In the genomic region with DNA sequence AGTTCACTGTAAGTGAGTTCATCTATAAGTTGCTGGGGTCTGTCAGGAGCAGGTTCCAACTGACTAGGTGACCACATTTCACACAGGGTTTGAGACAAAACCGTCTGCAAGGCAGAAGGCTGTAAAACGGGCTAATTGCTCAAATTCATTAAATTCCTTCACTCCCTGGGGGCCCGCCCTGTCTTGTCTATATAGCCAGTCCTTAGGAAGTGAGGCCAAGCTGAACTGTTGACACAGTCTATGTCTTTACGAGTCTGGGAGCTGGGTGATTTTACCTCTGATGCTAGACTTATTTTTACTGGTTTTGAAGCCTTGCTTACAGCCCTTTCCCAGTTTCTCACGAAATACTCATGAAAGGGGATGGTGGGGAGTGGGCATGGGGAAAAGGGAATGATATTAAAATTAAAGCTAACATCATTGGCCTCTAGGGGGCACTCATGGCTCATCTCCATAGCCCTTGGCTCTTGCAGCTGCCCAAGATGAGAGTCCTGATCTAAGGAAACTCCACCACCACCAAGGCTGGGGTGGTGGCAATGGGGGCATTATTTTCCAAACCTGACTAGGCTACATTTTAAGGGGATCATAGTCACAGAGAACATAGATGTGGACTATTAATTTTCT, we compare ENCODE assay signal across 9 cellular contexts. TPM values are rescaled to one million over a fixed set of nuclear protein-coding genes. Genes with fewer than 3 reads are reported as not detected.
DNase-seq lines count a peak whose midpoint lies in the region; ATAC-seq and TF ChIP-seq lines count a peak whose summit lies in the region.
"Not testable (repeated sequence)": the region's sequence is repeated elsewhere in the genome, so short reads cannot be mapped to it uniquely, and the experiment has no call there.
"Had no signal": no experiment of that assay in that cellular context is flagged by ENCODE, and none has a peak within 500 bp of the region (broad histone marks: within the 10 kb centered on the region; RNA-seq: fewer than 3 reads in every experiment).

No MANE protein-coding gene starts in this region.

- not testable (repeated sequence) for H3K9ac ChIP-seq in liver (ENCODE audit: low read depth in 1 of 2, low read length in 2 of 2)

- H3K27ac ChIP-seq in CD4-positive, alpha-beta T cell (ENCODE audit: low read depth, low read length); RWPE2 (ENCODE audit: poor library complexity, severe bottlenecking); liver (ENCODE audit: low read depth in 1 of 2, low read length in 2 of 2): not testable (repeated sequence)

- H3K4me1 ChIP-seq in RWPE2 (ENCODE audit: insufficient read depth, poor library complexity, severe bottlenecking); liver (ENCODE audit: control insufficient read depth in 4 of 4, insufficient read depth in 4 of 4, low read length in 3 of 4): not testable (repeated sequence)

- H3K36me3 ChIP-seq in H7 (replicated peaks; ENCODE audit: control insufficient read depth, insufficient read depth, low read length); RWPE2 (ENCODE audit: low read depth); liver (ENCODE audit: control insufficient read depth in 4 of 4, insufficient read depth in 3 of 4, low read depth in 1 of 4, low read length in 3 of 4): not testable (repeated sequence)

- not testable (repeated sequence) for H3K4me3 ChIP-seq in H7 (ENCODE audit: insufficient read depth, low read depth, low read length); RWPE2 (ENCODE audit: severe bottlenecking); fibroblast of mammary gland (ENCODE audit: control insufficient read depth, low read depth, low read length); liver (ENCODE audit: low read depth in 1 of 3, low read length in 3 of 3)

- TF ChIP-seq CTCF in CD4-positive, alpha-beta T cell (IDR thresholded peaks at IDR 0.05), result peak; percentile 29
- peak; percentile 44 for TF ChIP-seq CTCF in RWPE2 (IDR thresholded peaks at IDR 0.05; ENCODE audit: poor library complexity, severe bottlenecking)
- peak; percentile 46 for TF ChIP-seq CTCF in fibroblast of mammary gland (conservative IDR thresholded peaks at IDR 0.05; ENCODE audit: control insufficient read depth, insufficient read depth, low read depth, low read length)
- peak; percentile 54 for TF ChIP-seq CTCF in liver (IDR thresholded peaks at IDR 0.05; ENCODE audit: low read depth, low read length, missing input control)

- 27% methylated on average over 5 of the region's 5 CpGs for WGBS in liver

- not testable (repeated sequence) for ATAC-seq in CD4-positive, alpha-beta T cell (ENCODE audit: poor library complexity)
- ATAC-seq in RWPE2 (ENCODE audit: low read depth), result 0 out of 3 replicates have a peak, but pooled peaks have one; percentile 35
- ATAC-seq in activated naive CD8-positive, alpha-beta T cell treated with anti-CD3 and anti-CD28 coated beads, Interleukin-2, amount 10 ng/mL, durations not matched to agents 7 days and 5 days (ENCODE audit: low read depth), result peak; percentile 39

- H3K4me3 Mint-ChIP-seq in CD4-positive, alpha-beta T cell; activated naive CD8-positive, alpha-beta T cell treated with anti-CD3 and anti-CD28 coated beads, Interleukin-2, amount 10 ng/mL, durations not matched to agents 7 days and 5 days: not testable (repeated sequence)

- not testable (repeated sequence) for DNase-seq in CD4-positive, alpha-beta T cell; RWPE2 (ENCODE audit: low spot score); activated naive CD8-positive, alpha-beta T cell treated with anti-CD3 and anti-CD28 coated beads, Interleukin-2, amount 10 ng/mL, durations not matched to agents 7 days and 5 days
- DNase-seq in H7, result peak; percentile 37
- DNase-seq in NCI-H1694 (lab: John Stamatoyannopoulos, UW), result peak; percentile 65
- peak; percentile 28 for DNase-seq in fibroblast of mammary gland (ENCODE audit: low read depth)
- DNase-seq in stimulated activated CD4-positive, alpha-beta T cell treated with anti-CD3 and anti-CD28 coated beads, Interleukin-15, amount 100 ng/mL, for 24 hours, result peak; percentile 48

- H3K9me3 Mint-ChIP-seq in CD4-positive, alpha-beta T cell; activated naive CD8-positive, alpha-beta T cell treated with anti-CD3 and anti-CD28 coated beads, Interleukin-2, amount 10 ng/mL, durations not matched to agents 7 days and 5 days: not testable (repeated sequence)

- CTCF ChIA-PET in CD4-positive, alpha-beta T cell (lab: Charles Lee), result not testable (repeated sequence)

- intact Hi-C loops in CD4-positive, alpha-beta T cell (cut with DNase I, micrococcal nuclease), result not testable (repeated sequence)

- H3K36me3 Mint-ChIP-seq in CD4-positive, alpha-beta T cell (ENCODE audit: low read depth); activated naive CD8-positive, alpha-beta T cell treated with anti-CD3 and anti-CD28 coated beads, Interleukin-2, amount 10 ng/mL, durations not matched to agents 7 days and 5 days: not testable (repeated sequence)

- not testable (repeated sequence) for H3K27me3 ChIP-seq in CD4-positive, alpha-beta T cell (ENCODE audit: control insufficient read depth, insufficient read depth, low read length); H7 (ENCODE audit: control insufficient read depth, insufficient read depth, low read length); RWPE2 (ENCODE audit: insufficient read depth, poor library complexity, severe bottlenecking); liver (ENCODE audit: control insufficient read depth in 4 of 4, insufficient read depth in 4 of 4, low read length in 3 of 4)

- H3K27me3 Mint-ChIP-seq in CD4-positive, alpha-beta T cell, result not testable (repeated sequence)
- H3K27me3 Mint-ChIP-seq in activated naive CD8-positive, alpha-beta T cell treated with anti-CD3 and anti-CD28 coated beads, Interleukin-2, amount 10 ng/mL, durations not matched to agents 7 days and 5 days, result peaks cover 11% of the 10 kb centered on the region

- POLR2A ChIA-PET in CD4-positive, alpha-beta T cell (lab: Charles Lee); activated naive CD8-positive, alpha-beta T cell treated with anti-CD3 and anti-CD28 coated beads, Interleukin-2, amount 10 ng/mL, durations not matched to agents 7 days and 5 days (lab: Charles Lee): not testable (repeated sequence)

- not testable (repeated sequence) for H3K9me3 ChIP-seq in CD4-positive, alpha-beta T cell (ENCODE audit: control insufficient read depth, low read length); RWPE2 (ENCODE audit: severe bottlenecking); liver (ENCODE audit: control insufficient read depth in 4 of 4, low read length in 3 of 4)

- TF ChIP-seq RAD21 in liver (IDR thresholded peaks at IDR 0.05), result peak; percentile 80 to 84

- H3K27ac Mint-ChIP-seq in CD4-positive, alpha-beta T cell; activated naive CD8-positive, alpha-beta T cell treated with anti-CD3 and anti-CD28 coated beads, Interleukin-2, amount 10 ng/mL, durations not matched to agents 7 days and 5 days: not testable (repeated sequence)

- not testable (repeated sequence) for H3K4me1 Mint-ChIP-seq in CD4-positive, alpha-beta T cell (ENCODE audit: low read depth); activated naive CD8-positive, alpha-beta T cell treated with anti-CD3 and anti-CD28 coated beads, Interleukin-2, amount 10 ng/mL, durations not matched to agents 7 days and 5 days

RNA-seq across cellular contexts. Expression of a gene that starts 37.8 kb away (rescaled TPM):
- total RNA-seq in CD4-positive, alpha-beta T cell, result not detected
- not detected in 2 replicates for total RNA-seq in H7 (2014; rRNA removed; shearing (Covaris generic))
- not detected for total RNA-seq in activated naive CD8-positive, alpha-beta T cell treated with anti-CD3 and anti-CD28 coated beads, Interleukin-2, amount 10 ng/mL, durations not matched to agents 7 days and 5 days
- total RNA-seq in liver, result 10 to 100 TPM; 10.7 to 27.6 TPM
- polyA plus RNA-seq in liver, result 10 to 100 TPM in 1 of 2 donors, 1 to 10 TPM in 1; 8.3 to 67.5 TPM
- total RNA-seq: urinary bladder had no signal
- polyA plus RNA-seq: urinary bladder had no signal

RNA-seq across cellular contexts. Expression of a gene that starts 57.1 kb away (rescaled TPM):
- total RNA-seq in CD4-positive, alpha-beta T cell, result 10 to 100 TPM; 16.1 to 18.2 TPM
- 35.1 and 43.2 TPM in 2 replicates for total RNA-seq in H7 (2014; rRNA removed; shearing (Covaris generic))
- total RNA-seq in activated naive CD8-positive, alpha-beta T cell treated with anti-CD3 and anti-CD28 coated beads, Interleukin-2, amount 10 ng/mL, durations not matched to agents 7 days and 5 days, result 10 to 100 TPM; 36.1 to 37.5 TPM
- total RNA-seq in liver, result 10 to 100 TPM; 16.2 to 17.2 TPM
- polyA plus RNA-seq in liver, result 10 to 100 TPM; 16.9 to 27.7 TPM

Comparison
In these comparisons a context has a peak if more than half of its experiments do, and no peak if none do; other contexts are left out.
1. RNA of a gene that starts 37.8 kb away (total RNA-seq): 10.7 to 27.6 TPM in liver; not detected in CD4-positive, alpha-beta T cell, not detected in H7 and not detected in activated naive CD8-positive, alpha-beta T cell treated with anti-CD3 and anti-CD28 coated beads, Interleukin-2, amount 10 ng/mL, durations not matched to agents 7 days and 5 days; every median in the first group is over 10 times any median in the second.
2. Peak in every context shown above with its lines, with median percentiles within 50 percentile points of each other: CTCF ChIP-seq.